In genomic region chr14:23443411-23443812, GRCh38 we compare ENCODE assay signal across 32 cellular contexts. TPM values are rescaled to one million over a fixed set of nuclear protein-coding genes. Genes with fewer than 3 reads are reported as not detected.
DNase-seq lines count a peak whose midpoint lies in the region; ATAC-seq, FAIRE-seq and TF ChIP-seq lines count a peak whose summit lies in the region.
"Had no signal": no experiment of that assay in that cellular context is flagged by ENCODE, and none has a peak within 500 bp of the region (broad histone marks: within the 10 kb centered on the region; RNA-seq: fewer than 3 reads in every experiment).

No MANE protein-coding gene starts in this region.

- H3K9me1 ChIP-seq in K562 (ENCODE audit: control insufficient read depth, insufficient read depth, low read length) = no peaks in the 10 kb centered on the region

- TF ChIP-seq POLR2A in K562 (conservative IDR thresholded peaks at IDR 0.05) = no peak

- intact Hi-C loops in K562 (cut with micrococcal nuclease) (no loop called here), left ventricle myocardium inferior (cut with micrococcal nuclease) (no loop called here), colonic mucosa (cut with DNase I) (loop anchor here (10.0 kb wide), 1 partner anchor 119 kb away; the partner anchor contains the start of gene PABPN1)

- no peak overlapping the region for H3K4me3 ChIP-seq in GM23338
- H3K4me3 ChIP-seq in K562 = no peak overlapping the region
- H3K4me3 ChIP-seq in left ventricle myocardium inferior = peak overlapping the region; percentile 58
- no peak overlapping the region for H3K4me3 ChIP-seq in neural progenitor cell
- no peak overlapping the region for H3K4me3 ChIP-seq in colonic mucosa
- H3K4me3 ChIP-seq: adrenal gland, BLaER1, HAP-1, SK-N-MC had no signal

- H3K4me1 Mint-ChIP-seq in GM23338 = peaks cover 16% of the 10 kb centered on the region
- peaks cover 40% of the 10 kb centered on the region for H3K4me1 Mint-ChIP-seq in neural progenitor cell

- H3K27ac ChIP-seq in GM23338 (ENCODE audit: low read depth) = no peak overlapping the region
- no peak overlapping the region for H3K27ac ChIP-seq in K562 (ENCODE audit: extremely low read depth, low read depth, low read length)
- H3K27ac ChIP-seq in left ventricle myocardium inferior (replicated peaks) = no peak overlapping the region
- H3K27ac ChIP-seq in neural progenitor cell = no peak overlapping the region
- no peak overlapping the region for H3K27ac ChIP-seq in colonic mucosa
- H3K27ac ChIP-seq: adrenal gland, BLaER1, epithelial cell of prostate, KMS-11, SK-N-MC had no signal

- DNase-seq in GM23338 (ENCODE audit: low spot score) = no peak
- DNase-seq in K562 (ENCODE audit: extremely low read depth in 1 of 4, low spot score in 3 of 4) = no peak
- DNase-seq in left ventricle myocardium inferior = peak; percentile 51
- peak; percentile 77 for DNase-seq in neural progenitor cell (ENCODE audit: low spot score)
- DNase-seq in SKM-1 treated with dmso at 0.1 percent for 144 hours (lab: John Stamatoyannopoulos, UW; ENCODE audit: unreplicated experiment) = no peak
- DNase-seq in T-helper 9 cell = no peak
- no peak for DNase-seq in KBM-7
- DNase-seq in colonic mucosa = no peak
- DNase-seq: activated CD4-positive, alpha-beta T cell treated with anti-CD3 and anti-CD28 coated beads for 1 hour; activated naive CD4-positive, alpha-beta T cell; activated T-cell treated with anti-CD3 and anti-CD28 coated beads, Interleukin-2, amount 50 U/mL, for 72 hours; effector CD4-positive, alpha-beta T cell; mammary epithelial cell; NCI-H1417 treated with DMSO at 0.1 percent for 48 hours; NCI-H2081; NCI-H2227 treated with DMSO at 0.1 percent for 48 hours; nucleus accumbens; trophoblast cell had no signal

- H3F3A ChIP-seq in GM23338 (replicated peaks; ENCODE audit: low read depth) (no peaks in the 10 kb centered on the region), neural progenitor cell (ENCODE audit: low read depth) (peaks cover 24% of the 10 kb centered on the region)

- H3K36me3 ChIP-seq in GM23338 (ENCODE audit: insufficient read depth) = no peaks in the 10 kb centered on the region
- H3K36me3 ChIP-seq in K562 (ENCODE audit: control insufficient read depth, insufficient read depth, low read length) = no peaks in the 10 kb centered on the region
- no peaks in the 10 kb centered on the region for H3K36me3 ChIP-seq in left ventricle myocardium inferior
- no peaks in the 10 kb centered on the region for H3K36me3 ChIP-seq in neural progenitor cell
- H3K36me3 ChIP-seq in colonic mucosa = no peaks in the 10 kb centered on the region
- H3K36me3 ChIP-seq: adrenal gland, BLaER1, HAP-1 had no signal

- no peak for TF ChIP-seq EP300 in K562 (IDR thresholded peaks at IDR 0.05; ENCODE audit: low read length)

- H3K27ac Mint-ChIP-seq in GM23338 (no peak overlapping the region), neural progenitor cell (peak overlapping the region; percentile 95)
- H3K27ac Mint-ChIP-seq: activated T-cell treated with anti-CD3 and anti-CD28 coated beads, Interleukin-2, amount 50 U/mL, for 72 hours; T-helper 1 cell treated with Interleukin-12 subunit alpha and Interleukin-12 subunit beta and Interleukin-4 antibody, amounts not matched to agents 30 μg/mL and 1 μg/mL, for 36 hours had no signal

- ATAC-seq in GM23338 (peak; percentile 18; the same call in 1 of the 3 replicates), K562 (no peak)
- ATAC-seq: activated T-cell treated with anti-CD3 and anti-CD28 coated beads, Interleukin-2, amount 50 U/mL, for 72 hours had no signal

- no peak for FAIRE-seq in K562 (lab: Jason Lieb, UNC)
- FAIRE-seq: G401.6, HTR-8/SVneo had no signal

- no peaks in the 10 kb centered on the region for H4K20me1 ChIP-seq in GM23338 (replicated peaks; ENCODE audit: insufficient read depth)
- no peaks in the 10 kb centered on the region for H4K20me1 ChIP-seq in K562 (replicated peaks; ENCODE audit: control insufficient read depth, insufficient read depth, low read length)
- no peaks in the 10 kb centered on the region for H4K20me1 ChIP-seq in neural progenitor cell (ENCODE audit: low read depth)
- H4K20me1 ChIP-seq: BLaER1 had no signal

- no peak for TF ChIP-seq CTCF in GM23338 (conservative IDR thresholded peaks at IDR 0.05; ENCODE audit: low read depth in 2 of 2)
- no peak for TF ChIP-seq CTCF in K562 (IDR thresholded peaks at IDR 0.05 in 2 of 3, conservative IDR thresholded peaks at IDR 0.05 in 1 of 3; ENCODE audit: insufficient read depth in 2 of 3, low read depth in 1 of 3, low read length in 3 of 3)
- no peak for TF ChIP-seq CTCF in left ventricle myocardium inferior (IDR thresholded peaks at IDR 0.05; ENCODE audit: borderline replicate concordance)
- no peak for TF ChIP-seq CTCF in neural progenitor cell (IDR thresholded peaks at IDR 0.05)
- TF ChIP-seq CTCF in colonic mucosa (IDR thresholded peaks at IDR 0.05) = no peak

- CTCF ChIA-PET in K562 (lab: Yijun Ruan, JAX; ENCODE audit: low intra/inter-chr PET ratio) = no interaction called here

- POLR2A ChIA-PET in K562 (lab: Yijun Ruan, JAX) = interaction anchor here (1.4 kb wide), 1 partner anchor 10 kb away, joined by 5 read pairs; no protein-coding TSS in a partner anchor

- H3K9ac ChIP-seq in K562 (ENCODE audit: insufficient read depth in 1 of 2, low read depth in 2 of 2, low read length in 2 of 2) (no peak overlapping the region), neural progenitor cell (no peak overlapping the region), colonic mucosa (ENCODE audit: low read depth in 2 of 2, low read length in 2 of 2) (no peak overlapping the region)
- H3K9ac ChIP-seq: BLaER1, KMS-11 had no signal

- in situ Hi-C loops in K562 (cut with MboI) (no loop called here), KBM-7 (cut with MboI; ENCODE audit: low pct_unique_long_range_greater_than_20kb, low sequenced_read_pairs) (no loop called here)

- no peaks in the 10 kb centered on the region for H3K27me3 ChIP-seq in GM23338 (ENCODE audit: insufficient read depth)
- H3K27me3 ChIP-seq in K562 (ENCODE audit: control insufficient read depth in 2 of 2, insufficient read depth in 2 of 2, low read length in 2 of 2) = no peaks in the 10 kb centered on the region
- H3K27me3 ChIP-seq in left ventricle myocardium inferior (ENCODE audit: low read depth) = no peaks in the 10 kb centered on the region
- H3K27me3 ChIP-seq in neural progenitor cell = peaks cover 9% of the 10 kb centered on the region
- H3K27me3 ChIP-seq in colonic mucosa = no peaks in the 10 kb centered on the region
- H3K27me3 ChIP-seq: adrenal gland, BLaER1 had no signal

- H3K4me1 ChIP-seq in GM23338 (ENCODE audit: insufficient read depth) (peaks cover 13% of the 10 kb centered on the region), K562 (replicated peaks in 1 of 2; ENCODE audit: control insufficient read depth in 2 of 2, insufficient read depth in 2 of 2, low read length in 2 of 2) (peaks cover 11 to 24% of the 10 kb centered on the region in 2 experiments; a peak in 4 of 5 replicates), left ventricle myocardium inferior (peaks cover 53% of the 10 kb centered on the region), neural progenitor cell (peaks cover 37% of the 10 kb centered on the region), colonic mucosa (no peaks in the 10 kb centered on the region)
- H3K4me1 ChIP-seq: adrenal gland, HAP-1 had no signal

- H3K9me3 ChIP-seq in K562 (replicated peaks; ENCODE audit: control insufficient read depth, insufficient read depth, low read depth, low read length) = no peaks in the 10 kb centered on the region
- H3K9me3 ChIP-seq in left ventricle myocardium inferior (replicated peaks) = no peaks in the 10 kb centered on the region
- no peaks in the 10 kb centered on the region for H3K9me3 ChIP-seq in neural progenitor cell (ENCODE audit: low read depth)
- no peaks in the 10 kb centered on the region for H3K9me3 ChIP-seq in colonic mucosa
- H3K9me3 ChIP-seq: adrenal gland, BLaER1, HAP-1 had no signal

- 40% methylated on average over 10 of the region's 11 CpGs for WGBS in K562 (ENCODE audit: insufficient coverage, low coverage, missing lambda C conversion rate)

- H3K79me2 ChIP-seq in GM23338 (replicated peaks; ENCODE audit: insufficient read depth) (no peaks in the 10 kb centered on the region), K562 (ENCODE audit: control insufficient read depth, insufficient read depth, low read length) (no peaks in the 10 kb centered on the region), neural progenitor cell (ENCODE audit: low read depth) (no peaks in the 10 kb centered on the region)

- H3K36me3 Mint-ChIP-seq in GM23338 (ENCODE audit: low read depth) = no peaks in the 10 kb centered on the region
- no peaks in the 10 kb centered on the region for H3K36me3 Mint-ChIP-seq in neural progenitor cell
- H3K36me3 Mint-ChIP-seq: brain had no signal

- H3K27me3 Mint-ChIP-seq in GM23338 (ENCODE audit: insufficient read depth, low read depth, poor library complexity) (peaks cover 24% of the 10 kb centered on the region), neural progenitor cell (ENCODE audit: insufficient read depth, low read depth) (peaks cover 12% of the 10 kb centered on the region)
- H3K27me3 Mint-ChIP-seq: brain had no signal

- TF ChIP-seq RAD21 in K562 (CRISPR knock-in tag; conservative IDR thresholded peaks at IDR 0.05 in 1 of 2, IDR thresholded peaks at IDR 0.05 in 1 of 2) = no peak

- H3K4me2 ChIP-seq in GM23338 (no peak overlapping the region), K562 (ENCODE audit: insufficient read depth, low read length) (no peak overlapping the region), neural progenitor cell (peak overlapping the region; percentile 75)
- H3K4me2 ChIP-seq: BLaER1, KMS-11 had no signal

- BruUV-seq in K562 (replicated peaks; lab: Mats Ljungman, UMichigan) = no TSS peak

- H2AFZ ChIP-seq in GM23338 (peak overlapping the region; percentile 92; the same call in 1 of the 2 replicates), K562 (ENCODE audit: low read depth, low read length) (peak overlapping the region; percentile 38), neural progenitor cell (replicated peaks) (peak overlapping the region; percentile 54)

- H3K4me3 Mint-ChIP-seq in GM23338 (no peak overlapping the region), neural progenitor cell (no peak overlapping the region)
- H3K4me3 Mint-ChIP-seq: activated T-cell treated with anti-CD3 and anti-CD28 coated beads, Interleukin-2, amount 50 U/mL, for 72 hours; T-helper 1 cell treated with Interleukin-12 subunit alpha and Interleukin-12 subunit beta and Interleukin-4 antibody, amounts not matched to agents 30 μg/mL and 1 μg/mL, for 36 hours had no signal

- no peaks in the 10 kb centered on the region for H3K9me3 Mint-ChIP-seq in GM23338
- no peaks in the 10 kb centered on the region for H3K9me3 Mint-ChIP-seq in neural progenitor cell
- H3K9me3 Mint-ChIP-seq: activated T-cell treated with anti-CD3 and anti-CD28 coated beads, Interleukin-2, amount 50 U/mL, for 72 hours; brain; T-helper 1 cell treated with Interleukin-12 subunit alpha and Interleukin-12 subunit beta and Interleukin-4 antibody, amounts not matched to agents 30 μg/mL and 1 μg/mL, for 36 hours had no signal

- peaks cover 7% of the 10 kb centered on the region; the same call in 1 of the 2 replicates for H3K9me2 ChIP-seq in GM23338 (ENCODE audit: insufficient read depth)

RNA-seq across cellular contexts. Expression of gene MYH7, which starts 8.0 kb away (rescaled TPM):
- total RNA-seq in GM23338 (2014; rRNA removed; shearing (Covaris generic)) = not detected in 2 replicates
- polyA plus RNA-seq in GM23338 (2016; fragmentation: Nextera tagmentation; extraction: Ambion mirVana) (0.05 TPM in 1 of 2 replicates, not detected in the other), K562 (2011; rRNA removed) (not detected in 2 replicates), K562 (2014; fragmentation: Illumina TruSeq; extraction: Trizol) (not detected in 2 replicates), K562 (2014; fragmentation: Nextera tagmentation; extraction: Ambion mirVana) (not detected), K562 (2014; rRNA removed) (not detected in 2 replicates)
- not detected in 2 replicates for total RNA-seq in K562 (2011; cell fraction: chromatin; rRNA removed; ENCODE audit: low replicate concordance)
- not detected in 2 replicates for total RNA-seq in K562 (2011; cell fraction: nucleolus; rRNA removed)
- total RNA-seq in K562 (2011; cell fraction: nucleoplasm; rRNA removed) = not detected in 2 replicates
- total RNA-seq in K562 (2014; rRNA removed) (not detected in 2 replicates), K562 (2014; rRNA removed; fragmentation: Illumina TruSeq; extraction: Trizol) (not detected in 2 replicates), K562 (2015; rRNA removed; fragmentation: Illumina TruSeq; extraction: Trizol) (not detected in 2 replicates), K562 (2021) (not detected in 2 replicates), left ventricle myocardium inferior (14,853 TPM), neural progenitor cell (ENCODE audit: low replicate concordance) (0.19 TPM in 1 of 2 replicates, not detected in the other), colonic mucosa (1 to 10 TPM in 1 of 2 donors, not detected in 1; 1.2 TPM)
- not detected in 2 replicates for polyA plus RNA-seq in K562 (2011; cell fraction: cytosol; rRNA removed)
- polyA plus RNA-seq in K562 (2011; cell fraction: nucleus; rRNA removed) = not detected in 2 replicates
- not detected in 2 replicates for polyA plus RNA-seq in K562 (2012)
- polyA minus RNA-seq in K562 (2011; rRNA and poly(A)+ RNA removed) = not detected in 2 replicates
- polyA minus RNA-seq in K562 (2011; cell fraction: cytosol; rRNA and poly(A)+ RNA removed) = not detected in 2 replicates
- not detected in 2 replicates for polyA minus RNA-seq in K562 (2011; cell fraction: nucleus; rRNA and poly(A)+ RNA removed)
- total RNA-seq: chondrocyte, kidney epithelial cell, mammary epithelial cell, pulmonary artery endothelial cell, RPMI7951 had no signal
- polyA plus RNA-seq: mammary epithelial cell had no signal

RNA-seq across cellular contexts. Expression of gene NGDN, which starts 26.1 kb away (rescaled TPM):
- 48.6 and 67.1 TPM in 2 replicates for total RNA-seq in GM23338 (2014; rRNA removed; shearing (Covaris generic))
- polyA plus RNA-seq in GM23338 (2016; fragmentation: Nextera tagmentation; extraction: Ambion mirVana) = 81.6 and 90.8 TPM in 2 replicates
- 93.2 and 127 TPM in 2 replicates for total RNA-seq in K562 (2011; cell fraction: chromatin; rRNA removed; ENCODE audit: low replicate concordance)
- 59.3 and 59.7 TPM in 2 replicates for total RNA-seq in K562 (2011; cell fraction: nucleolus; rRNA removed)
- total RNA-seq in K562 (2011; cell fraction: nucleoplasm; rRNA removed) = 71.3 and 86.8 TPM in 2 replicates
- 55.1 and 65.3 TPM in 2 replicates for total RNA-seq in K562 (2014; rRNA removed)
- 85.2 and 95.2 TPM in 2 replicates for total RNA-seq in K562 (2014; rRNA removed; fragmentation: Illumina TruSeq; extraction: Trizol)
- total RNA-seq in K562 (2015; rRNA removed; fragmentation: Illumina TruSeq; extraction: Trizol) = 73.1 and 74.9 TPM in 2 replicates
- total RNA-seq in K562 (2021) = 41.6 and 42.9 TPM in 2 replicates
- polyA plus RNA-seq in K562 (2011; rRNA removed) = 62.2 and 82.6 TPM in 2 replicates
- polyA plus RNA-seq in K562 (2011; cell fraction: cytosol; rRNA removed) = 21.4 and 31.5 TPM in 2 replicates
- 51.2 and 90.7 TPM in 2 replicates for polyA plus RNA-seq in K562 (2011; cell fraction: nucleus; rRNA removed)
- polyA plus RNA-seq in K562 (2012) = 30.7 and 63.7 TPM in 2 replicates
- 71.9 and 74.0 TPM in 2 replicates for polyA plus RNA-seq in K562 (2014; fragmentation: Illumina TruSeq; extraction: Trizol)
- polyA plus RNA-seq in K562 (2014; fragmentation: Nextera tagmentation; extraction: Ambion mirVana) = 100 to 1,000 TPM; 165 to 195 TPM
- polyA plus RNA-seq in K562 (2014; rRNA removed) = 73.5 and 82.4 TPM in 2 replicates
- polyA minus RNA-seq in K562 (2011; rRNA and poly(A)+ RNA removed) = 59.7 and 68.6 TPM in 2 replicates
- polyA minus RNA-seq in K562 (2011; cell fraction: cytosol; rRNA and poly(A)+ RNA removed) = 23.7 and 25.8 TPM in 2 replicates
- polyA minus RNA-seq in K562 (2011; cell fraction: nucleus; rRNA and poly(A)+ RNA removed) = 26.7 and 45.9 TPM in 2 replicates
- total RNA-seq in left ventricle myocardium inferior = 17.2 TPM
- total RNA-seq in neural progenitor cell (ENCODE audit: low replicate concordance) = 51.1 and 60.1 TPM in 2 replicates
- total RNA-seq in colonic mucosa = 10 to 100 TPM; 21.4 to 27.6 TPM

RNA-seq across cellular contexts. Expression of gene MYH6, which starts 35.3 kb away (rescaled TPM):
- 0.03 and 0.23 TPM in 2 replicates for total RNA-seq in GM23338 (2014; rRNA removed; shearing (Covaris generic))
- 0.10 and 2.1 TPM in 2 replicates for polyA plus RNA-seq in GM23338 (2016; fragmentation: Nextera tagmentation; extraction: Ambion mirVana)
- total RNA-seq in K562 (2011; cell fraction: chromatin; rRNA removed; ENCODE audit: low replicate concordance) = 0.09 TPM in 1 of 2 replicates, not detected in the other
- total RNA-seq in K562 (2011; cell fraction: nucleolus; rRNA removed) = not detected in 2 replicates
- total RNA-seq in K562 (2011; cell fraction: nucleoplasm; rRNA removed) = not detected in 2 replicates
- total RNA-seq in K562 (2014; rRNA removed) = not detected in 2 replicates
- total RNA-seq in K562 (2014; rRNA removed; fragmentation: Illumina TruSeq; extraction: Trizol) = not detected in 2 replicates
- not detected in 2 replicates for total RNA-seq in K562 (2015; rRNA removed; fragmentation: Illumina TruSeq; extraction: Trizol)
- not detected in 2 replicates for total RNA-seq in K562 (2021)
- not detected in 2 replicates for polyA plus RNA-seq in K562 (2011; rRNA removed)
- polyA plus RNA-seq in K562 (2011; cell fraction: cytosol; rRNA removed) = 0.04 TPM in 1 of 2 replicates, not detected in the other
- polyA plus RNA-seq in K562 (2011; cell fraction: nucleus; rRNA removed) = 0.03 and 0.04 TPM in 2 replicates
- polyA plus RNA-seq in K562 (2012) = 0.03 TPM in 2 replicates
- polyA plus RNA-seq in K562 (2014; fragmentation: Illumina TruSeq; extraction: Trizol) = not detected in 2 replicates
- polyA plus RNA-seq in K562 (2014; fragmentation: Nextera tagmentation; extraction: Ambion mirVana) = not detected
- not detected in 2 replicates for polyA plus RNA-seq in K562 (2014; rRNA removed)
- 0.12 TPM in 1 of 2 replicates, not detected in the other for polyA minus RNA-seq in K562 (2011; rRNA and poly(A)+ RNA removed)
- not detected in 2 replicates for polyA minus RNA-seq in K562 (2011; cell fraction: cytosol; rRNA and poly(A)+ RNA removed)
- not detected in 2 replicates for polyA minus RNA-seq in K562 (2011; cell fraction: nucleus; rRNA and poly(A)+ RNA removed)
- 1,823 TPM for total RNA-seq in left ventricle myocardium inferior
- total RNA-seq in neural progenitor cell (ENCODE audit: low replicate concordance) = 0.03 TPM in 1 of 2 replicates, not detected in the other
- total RNA-seq in colonic mucosa = 1 to 10 TPM in 1 of 2 donors, not detected in 1; 1.6 TPM
- total RNA-seq: chondrocyte, kidney epithelial cell, mammary epithelial cell, pulmonary artery endothelial cell, RPMI7951 had no signal
- polyA plus RNA-seq: mammary epithelial cell had no signal

Comparison
In these comparisons a context has a peak if more than half of its experiments do, and no peak if none do; other contexts are left out.
1. DNase-seq: peak in left ventricle myocardium inferior (single experiment) and neural progenitor cell (single experiment); none in GM23338 (single experiment), K562 (0 of 4), SKM-1 treated with dmso at 0.1 percent for 144 hours (single experiment), T-helper 9 cell (single experiment), KBM-7 (single experiment) and colonic mucosa (single experiment).
2. H2AFZ ChIP-seq: peak in every context shown above with its lines; median percentile 92 in GM23338; 54 in neural progenitor cell; 38 in K562.
3. RNA of gene MYH7, which starts 8.0 kb away (total RNA-seq): 14,853 TPM in left ventricle myocardium inferior (single experiment); 1.2 TPM in colonic mucosa, not detected in GM23338, not detected in K562 and 0.19 TPM in neural progenitor cell; every median in the first group is over 1,000 times any median in the second.
4. RNA of gene MYH6, which starts 35.3 kb away (total RNA-seq): 1,823 TPM in left ventricle myocardium inferior (single experiment); 1.6 TPM in colonic mucosa, 0.03 to 0.23 TPM in GM23338, 0.09 TPM in K562 and 0.03 TPM in neural progenitor cell; every median in the first group is over 100 times any median in the second.